4 cellular contexts compared by ENCODE assay signal in genomic region chr4:110039164-110039563, GRCh38.
DNase-seq lines count a peak whose midpoint lies in the region; ATAC-seq, FAIRE-seq and TF ChIP-seq lines count a peak whose summit lies in the region.
"Not testable (repeated sequence)": the region's sequence is repeated elsewhere in the genome, so short reads cannot be mapped to it uniquely, and the experiment has no call there.

No MANE protein-coding gene starts in this region.

- POLR2A ChIA-PET in K562 (lab: Yijun Ruan, JAX) = interaction anchor here (1.6 to 2.2 kb wide), 2 partner anchors 11 to 14 kb away, joined by 4 to 7 read pairs; no protein-coding TSS in a partner anchor

- not testable (repeated sequence) for TF ChIP-seq POLR2A in K562 (conservative IDR thresholded peaks at IDR 0.05); esophagus muscularis mucosa (IDR thresholded peaks at IDR 0.05; ENCODE audit: low read depth)

- peak overlapping the region; percentile 29; the same call in 1 of the 2 replicates for H3K27ac ChIP-seq in BLaER1
- not testable (repeated sequence) for H3K27ac ChIP-seq in BLaER1 treated with 17β-estradiol and CSF1 and Interleukin-3, amounts not matched to agents 10 nM and 100 nM; K562 (ENCODE audit: extremely low read depth, low read depth, low read length); esophagus muscularis mucosa (replicated peaks in 1 of 4)

- H3K9me1 ChIP-seq in K562 (ENCODE audit: control insufficient read depth, insufficient read depth, low read length) = not testable (repeated sequence)

- not testable (repeated sequence) for TF ChIP-seq CTCF in K562 (IDR thresholded peaks at IDR 0.05 in 2 of 3, conservative IDR thresholded peaks at IDR 0.05 in 1 of 3; ENCODE audit: insufficient read depth in 2 of 3, low read depth in 1 of 3, low read length in 3 of 3); esophagus muscularis mucosa (IDR thresholded peaks at IDR 0.05)

- not testable (repeated sequence) for H2AFZ ChIP-seq in K562 (ENCODE audit: low read depth, low read length)

- not testable (repeated sequence) for H3K27me3 ChIP-seq in BLaER1, esophagus muscularis mucosa
- H3K27me3 ChIP-seq in BLaER1 treated with 17β-estradiol and CSF1 and Interleukin-3, amounts not matched to agents 10 nM and 100 nM = peaks cover 0 to 100% (median 0%) of the 10 kb centered on the region in 11 experiments; a peak in 10 of 22 replicates
- peaks cover 10 to 15% of the 10 kb centered on the region in 2 experiments; a peak in 4 of 5 replicates for H3K27me3 ChIP-seq in K562 (ENCODE audit: control insufficient read depth in 2 of 2, insufficient read depth in 2 of 2, low read length in 2 of 2)

- intact Hi-C loops in K562 (cut with micrococcal nuclease); esophagus muscularis mucosa (cut with DNase I): not testable (repeated sequence)

- CTCF ChIA-PET in K562 (lab: Yijun Ruan, JAX; ENCODE audit: low intra/inter-chr PET ratio) = not testable (repeated sequence)

- not testable (repeated sequence) for BruUV-seq in K562 (replicated peaks; lab: Mats Ljungman, UMichigan)

- H3K9ac ChIP-seq in BLaER1; BLaER1 treated with 17β-estradiol and CSF1 and Interleukin-3, amounts not matched to agents 10 nM and 100 nM; K562 (ENCODE audit: insufficient read depth in 1 of 2, low read depth in 2 of 2, low read length in 2 of 2): not testable (repeated sequence)

- ATAC-seq in K562 = not testable (repeated sequence)

- not testable (repeated sequence) for H4K20me1 ChIP-seq in BLaER1; K562 (replicated peaks; ENCODE audit: control insufficient read depth, insufficient read depth, low read length)
- peaks cover 0 to 46% (median 0%) of the 10 kb centered on the region in 11 experiments; a peak in 6 of 22 replicates for H4K20me1 ChIP-seq in BLaER1 treated with 17β-estradiol and CSF1 and Interleukin-3, amounts not matched to agents 10 nM and 100 nM

- WGBS in K562 (ENCODE audit: insufficient coverage, low coverage, missing lambda C conversion rate) = 3% methylated on average over 11 of the region's 11 CpGs
- 93% methylated on average over 11 of the region's 11 CpGs for WGBS in esophagus muscularis mucosa

- not testable (repeated sequence) for TF ChIP-seq EP300 in K562 (IDR thresholded peaks at IDR 0.05; ENCODE audit: low read length); esophagus muscularis mucosa (IDR thresholded peaks at IDR 0.05)

- H3K4me2 ChIP-seq in BLaER1 = peak overlapping the region; percentile 63
- H3K4me2 ChIP-seq in BLaER1 treated with 17β-estradiol and CSF1 and Interleukin-3, amounts not matched to agents 10 nM and 100 nM = peak overlapping the region in 7 of 11 experiments; percentile 10 to 63 (median 39); a peak in 12 of 22 replicates
- H3K4me2 ChIP-seq in K562 (ENCODE audit: insufficient read depth, low read length) = not testable (repeated sequence)

- TF ChIP-seq RAD21 in K562 (CRISPR knock-in tag; conservative IDR thresholded peaks at IDR 0.05 in 1 of 2, IDR thresholded peaks at IDR 0.05 in 1 of 2) = not testable (repeated sequence)

- in situ Hi-C loops in K562 (cut with MboI) = not testable (repeated sequence)

- H3K79me2 ChIP-seq in K562 (ENCODE audit: control insufficient read depth, insufficient read depth, low read length) = not testable (repeated sequence)

- not testable (repeated sequence) for DNase-seq in K562 (ENCODE audit: extremely low read depth in 1 of 4, low spot score in 3 of 4)
- peak; percentile 75 for DNase-seq in esophagus muscularis mucosa (ENCODE audit: extremely low spot score)

- peaks cover 98% of the 10 kb centered on the region for H3K4me1 ChIP-seq in BLaER1
- peaks cover 13 to 98% (median 70%) of the 10 kb centered on the region in 10 experiments for H3K4me1 ChIP-seq in BLaER1 treated with 17β-estradiol and CSF1 and Interleukin-3, amounts not matched to agents 10 nM and 100 nM
- not testable (repeated sequence) for H3K4me1 ChIP-seq in K562 (replicated peaks in 1 of 2; ENCODE audit: control insufficient read depth in 2 of 2, insufficient read depth in 2 of 2, low read length in 2 of 2); esophagus muscularis mucosa

- H3K36me3 ChIP-seq in BLaER1; BLaER1 treated with 17β-estradiol and CSF1 and Interleukin-3, amounts not matched to agents 10 nM and 100 nM; K562 (ENCODE audit: control insufficient read depth, insufficient read depth, low read length); esophagus muscularis mucosa: not testable (repeated sequence)

- H3K9me3 ChIP-seq in BLaER1; BLaER1 treated with 17β-estradiol and CSF1 and Interleukin-3, amounts not matched to agents 10 nM and 100 nM (replicated peaks in 1 of 11); K562 (replicated peaks; ENCODE audit: control insufficient read depth, insufficient read depth, low read depth, low read length); esophagus muscularis mucosa: not testable (repeated sequence)

- FAIRE-seq in K562 (lab: Jason Lieb, UNC) = not testable (repeated sequence)

- H3K4me3 ChIP-seq in BLaER1; BLaER1 treated with 17β-estradiol and CSF1 and Interleukin-3, amounts not matched to agents 10 nM and 100 nM; K562; esophagus muscularis mucosa: not testable (repeated sequence)

TF ChIP-seq in K562, 482 proteins besides CTCF, POLR2A, EP300 and RAD21:
- TF ChIP-seq CBX2 (IDR thresholded peaks at IDR 0.05; ENCODE audit: insufficient read depth, low read length, poor library complexity, severe bottlenecking) (peak; percentile 31), CBX8 (IDR thresholded peaks at IDR 0.05; ENCODE audit: borderline replicate concordance, extremely low read depth, low read depth, low read length, poor library complexity, severe bottlenecking) (peak; percentile 92)
